ENCODE assay signal across 8 cellular contexts in the genomic region with DNA sequence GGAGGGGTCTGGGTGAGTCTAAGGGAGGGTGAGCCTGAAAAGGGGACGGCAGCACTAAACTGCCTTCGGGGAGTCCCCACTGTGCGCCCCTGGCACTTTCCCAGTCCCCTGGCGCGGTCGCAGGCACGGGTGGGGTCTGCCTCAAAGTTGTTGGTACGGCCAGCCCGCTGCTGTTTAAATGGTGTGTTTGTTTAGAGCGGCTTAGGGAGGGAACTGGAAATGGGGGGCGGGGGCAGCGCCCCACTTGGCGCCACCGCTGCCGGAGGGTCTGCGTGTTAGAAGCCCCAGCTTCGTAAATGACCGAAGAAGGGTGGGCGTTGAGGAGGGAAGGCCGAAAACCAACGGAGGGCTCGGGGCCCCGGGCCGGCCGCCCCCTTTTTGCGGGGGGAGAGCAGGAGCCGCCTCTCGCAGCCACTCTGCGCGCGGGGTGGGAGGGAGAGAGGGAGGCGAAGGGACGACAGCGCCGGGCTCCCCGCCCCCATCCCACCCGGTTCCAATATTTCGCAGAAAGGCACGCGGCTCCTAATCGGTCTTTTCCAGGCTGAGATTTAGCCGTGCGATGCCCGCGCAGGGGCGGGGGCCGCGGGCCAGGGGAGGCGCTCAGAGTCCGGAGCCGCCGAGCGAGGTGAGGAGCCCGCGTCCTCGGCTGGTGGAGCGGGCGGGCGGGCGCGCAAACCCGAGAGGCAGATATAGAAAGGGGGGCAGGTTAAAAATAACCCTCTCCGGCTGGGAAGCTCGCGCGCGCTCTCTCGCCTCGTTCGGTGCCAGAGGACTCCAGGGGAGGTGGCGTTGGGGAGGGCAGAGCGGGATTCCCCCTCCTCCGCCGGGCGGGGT. TPM values are rescaled to one million over a fixed set of nuclear protein-coding genes. Genes with fewer than 3 reads are reported as not detected.
A peak's percentile ranks its signal among the peaks of the same experiment; 100 is the strongest.
DNase-seq lines count a peak whose midpoint lies in the region; ATAC-seq, FAIRE-seq and TF ChIP-seq lines count a peak whose summit lies in the region.

No MANE protein-coding gene starts in this region.

- no peaks in the 10 kb centered on the region for H3K36me3 Mint-ChIP-seq in activated CD8-positive, alpha-beta T cell treated with anti-CD3 and anti-CD28 coated beads, Interleukin-2, amount 10 ng/mL, durations not matched to agents 7 days and 5 days (ENCODE audit: low read depth)

- POLR2A ChIA-PET in activated CD8-positive, alpha-beta T cell treated with anti-CD3 and anti-CD28 coated beads, Interleukin-2, amount 10 ng/mL, durations not matched to agents 7 days and 5 days (lab: Charles Lee) = interaction anchor here (1.1 to 1.2 kb wide), 2 partner anchors 11 to 18 kb away, joined by 3 to 8 read pairs; no protein-coding TSS in a partner anchor

- DNase-seq in NCI-H146 (lab: John Stamatoyannopoulos, UW) (peak; percentile 71), epithelial cell of esophagus (ENCODE audit: low read depth) (peak; percentile 49), GM19239 (ENCODE audit: insufficient read length, low spot score) (no peak)
- DNase-seq in activated CD8-positive, alpha-beta T cell treated with anti-CD3 and anti-CD28 coated beads, Interleukin-2, amount 10 ng/mL, durations not matched to agents 7 days and 5 days = peak; percentile 41

- no peaks in the 10 kb centered on the region for H3K9me2 ChIP-seq in DOHH2 (replicated peaks; ENCODE audit: control insufficient read depth, low read length)

- TF ChIP-seq CTCF in DOHH2 (IDR thresholded peaks at IDR 0.05; ENCODE audit: low read depth, low read length, poor library complexity, severe bottlenecking) = no peak
- no peak for TF ChIP-seq CTCF in epithelial cell of esophagus (IDR thresholded peaks at IDR 0.05; ENCODE audit: insufficient read depth, low read depth, low read length, missing control alignments)

- WGBS in mesodermal cell (ENCODE audit: insufficient coverage in 2 of 2), 2 experiments = 1 to 2% methylated on average over 44 to 48 of the region's 75 CpGs

- peaks cover 13% of the 10 kb centered on the region for H3K27me3 Mint-ChIP-seq in activated CD8-positive, alpha-beta T cell treated with anti-CD3 and anti-CD28 coated beads, Interleukin-2, amount 10 ng/mL, durations not matched to agents 7 days and 5 days (ENCODE audit: low read depth)

- H3K9me3 Mint-ChIP-seq in activated CD8-positive, alpha-beta T cell treated with anti-CD3 and anti-CD28 coated beads, Interleukin-2, amount 10 ng/mL, durations not matched to agents 7 days and 5 days (ENCODE audit: insufficient read depth) = no peaks in the 10 kb centered on the region

- no peaks in the 10 kb centered on the region for H3K9me3 ChIP-seq in DOHH2 (ENCODE audit: control insufficient read depth, insufficient read depth, low read length)
- no peaks in the 10 kb centered on the region for H3K9me3 ChIP-seq in mesodermal cell (ENCODE audit: control insufficient read depth, low read length)

- H3K36me3 ChIP-seq in DOHH2 (ENCODE audit: control insufficient read depth, low read length) (no peaks in the 10 kb centered on the region), mesodermal cell (ENCODE audit: control insufficient read depth, insufficient read depth, low read length) (no peaks in the 10 kb centered on the region)

- H3K27me3 ChIP-seq in DOHH2 (ENCODE audit: control insufficient read depth, low read length) = 0 out of 2 replicates have a peak, but pooled peaks cover 3% of the 10 kb centered on the region

- peaks cover 23% of the 10 kb centered on the region for H3K79me2 ChIP-seq in DOHH2 (ENCODE audit: control insufficient read depth, low read length)

- H3K4me1 ChIP-seq in DOHH2 (ENCODE audit: control insufficient read depth, low read length) (peaks cover 48% of the 10 kb centered on the region), mesodermal cell (ENCODE audit: control insufficient read depth, insufficient read depth, low read length, poor library complexity, severe bottlenecking) (peaks cover 61% of the 10 kb centered on the region)

- CTCF ChIA-PET in activated CD8-positive, alpha-beta T cell treated with anti-CD3 and anti-CD28 coated beads, Interleukin-2, amount 10 ng/mL, durations not matched to agents 7 days and 5 days (lab: Charles Lee) = interaction anchor here (1.2 to 1.6 kb wide), 2 partner anchors 30 to 32 kb away, joined by 3 read pairs; no protein-coding TSS in a partner anchor

- no peak for FAIRE-seq in GM19239 (lab: Jason Lieb, UNC)

- peak overlapping the region; percentile 89 for H3K27ac ChIP-seq in DOHH2 (ENCODE audit: low read depth, low read length)
- peak overlapping the region; percentile 85 for H3K27ac ChIP-seq in mesodermal cell (ENCODE audit: low read depth, low read length, severe bottlenecking)
- H3K27ac ChIP-seq in temporal lobe (ENCODE audit: low read depth, low read length) = peak overlapping the region; percentile 98

- peak overlapping the region; percentile 66 for H3K4me3 ChIP-seq in DOHH2 (ENCODE audit: low read length)
- H3K4me3 ChIP-seq in epithelial cell of esophagus (ENCODE audit: low read length) = peak overlapping the region; percentile 23
- H3K4me3 ChIP-seq in mesodermal cell (ENCODE audit: extremely low read depth, insufficient read depth, low read length, poor library complexity, severe bottlenecking) = peak overlapping the region; percentile 48

- H3F3A ChIP-seq in DOHH2 (ENCODE audit: control insufficient read depth, insufficient read depth) = peaks cover 3% of the 10 kb centered on the region; the same call in 1 of the 2 replicates

- peaks cover 12% of the 10 kb centered on the region for H4K20me1 ChIP-seq in DOHH2 (ENCODE audit: control insufficient read depth, insufficient read depth, low read depth, low read length)

- H3K4me1 Mint-ChIP-seq in activated CD8-positive, alpha-beta T cell treated with anti-CD3 and anti-CD28 coated beads, Interleukin-2, amount 10 ng/mL, durations not matched to agents 7 days and 5 days (ENCODE audit: low read depth) = peaks cover 25% of the 10 kb centered on the region

- H3K4me2 ChIP-seq in DOHH2 (ENCODE audit: low read length) = peak overlapping the region; percentile 98

- H3K4me3 Mint-ChIP-seq in activated CD8-positive, alpha-beta T cell treated with anti-CD3 and anti-CD28 coated beads, Interleukin-2, amount 10 ng/mL, durations not matched to agents 7 days and 5 days = peak overlapping the region; percentile 46

- H3K27ac Mint-ChIP-seq in activated CD8-positive, alpha-beta T cell treated with anti-CD3 and anti-CD28 coated beads, Interleukin-2, amount 10 ng/mL, durations not matched to agents 7 days and 5 days = no peak overlapping the region

- peak; percentile 14 for ATAC-seq in activated CD8-positive, alpha-beta T cell treated with anti-CD3 and anti-CD28 coated beads, Interleukin-2, amount 10 ng/mL, durations not matched to agents 7 days and 5 days
- ATAC-seq in GM21367 (IDR thresholded peaks at IDR 0.05; ENCODE audit: unreplicated experiment) = no peak

RNA-seq across cellular contexts. Expression of a gene that starts 55.0 kb away (rescaled TPM):
- total RNA-seq in activated CD8-positive, alpha-beta T cell treated with anti-CD3 and anti-CD28 coated beads, Interleukin-2, amount 10 ng/mL, durations not matched to agents 7 days and 5 days = 100 to 1,000 TPM; 212 to 254 TPM
- polyA plus RNA-seq in mesodermal cell (2013, experiment 1 of 2) = 51.2 TPM
- 44.7 TPM for polyA plus RNA-seq in mesodermal cell (2013, experiment 2 of 2)
- total RNA-seq in temporal lobe = 13.3 TPM

Comparison
In these comparisons a context has a peak if more than half of its experiments do, and no peak if none do; other contexts are left out.
1. RNA of a gene that starts 55.0 kb away (total RNA-seq): 212 to 254 TPM in activated CD8-positive, alpha-beta T cell treated with anti-CD3 and anti-CD28 coated beads, Interleukin-2, amount 10 ng/mL, durations not matched to agents 7 days and 5 days; 13.3 TPM in temporal lobe (single experiment); every median in the first group is over 10 times any median in the second.
2. Peak in every context shown above with its lines, with median percentiles within 50 percentile points of each other: H3K27ac ChIP-seq and H3K4me3 ChIP-seq.